In the genomic region with DNA sequence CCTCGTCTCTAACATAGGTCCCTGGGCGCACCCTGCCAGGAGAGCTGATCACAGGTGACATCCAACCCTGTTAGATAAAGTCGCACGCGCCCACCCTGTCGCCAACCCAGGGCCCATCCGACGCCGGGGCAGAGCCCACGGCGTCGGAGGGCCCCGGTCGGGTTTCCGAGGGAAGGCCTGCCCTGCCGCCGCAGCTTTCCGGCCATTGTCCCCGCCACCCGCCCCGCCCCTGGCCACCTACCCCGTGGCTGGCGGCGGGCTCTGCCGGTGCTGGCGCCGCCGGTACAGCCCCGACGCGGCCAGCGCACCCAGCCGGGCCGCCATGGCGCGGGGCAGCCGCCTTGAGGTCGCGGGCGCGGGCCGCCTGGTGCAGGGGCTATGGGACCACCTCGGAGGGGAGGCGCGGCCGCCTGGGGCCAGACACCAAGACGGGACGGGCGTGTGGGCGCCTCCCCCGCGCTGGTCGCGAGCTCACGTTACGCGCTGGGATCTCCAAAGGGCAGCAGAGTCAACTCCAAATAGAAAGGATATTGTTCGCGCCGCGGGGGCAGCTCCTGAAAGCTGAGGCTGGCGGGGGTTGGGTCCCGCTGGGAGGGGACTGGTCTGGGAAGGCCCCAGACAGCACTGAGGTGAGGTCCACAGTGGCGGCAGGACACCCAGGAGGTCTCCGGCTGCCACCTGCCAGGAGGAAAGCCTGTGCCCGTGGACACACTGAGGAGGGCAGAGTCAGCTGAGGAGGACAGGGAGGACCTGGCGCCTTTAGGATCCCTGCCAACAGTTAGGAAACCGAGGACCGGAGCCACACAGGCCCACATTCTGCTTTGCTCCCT, we compare ENCODE assay signal across 1 cellular context.
TF ChIP-seq lines count a peak whose summit lies in the region.

No MANE protein-coding gene starts in this region.

TF ChIP-seq in WTC11, 78 proteins besides CTCF, POLR2A, EP300 and RAD21 (continued from another document):
- no peak for TF ChIP-seq EMX1 (CRISPR knock-in tag; IDR thresholded peaks at IDR 0.05)
- TF ChIP-seq MXD4 (CRISPR knock-in tag; IDR thresholded peaks at IDR 0.05; ENCODE audit: borderline replicate concordance), result no peak
- TF ChIP-seq ARID4B (CRISPR knock-in tag; IDR thresholded peaks at IDR 0.05; ENCODE audit: borderline replicate concordance), result no peak
- no peak for TF ChIP-seq NR3C1 (CRISPR knock-in tag; conservative IDR thresholded peaks at IDR 0.05; ENCODE audit: low read depth)
- no peak for TF ChIP-seq HMGA2 (CRISPR knock-in tag; IDR thresholded peaks at IDR 0.05)
- no peak for TF ChIP-seq OVOL2 (CRISPR knock-in tag; IDR thresholded peaks at IDR 0.05; ENCODE audit: borderline replicate concordance)
- no peak for TF ChIP-seq GRHL2 (CRISPR knock-in tag; IDR thresholded peaks at IDR 0.05; ENCODE audit: insufficient replicate concordance, severe bottlenecking)
- TF ChIP-seq, protein P1, sequence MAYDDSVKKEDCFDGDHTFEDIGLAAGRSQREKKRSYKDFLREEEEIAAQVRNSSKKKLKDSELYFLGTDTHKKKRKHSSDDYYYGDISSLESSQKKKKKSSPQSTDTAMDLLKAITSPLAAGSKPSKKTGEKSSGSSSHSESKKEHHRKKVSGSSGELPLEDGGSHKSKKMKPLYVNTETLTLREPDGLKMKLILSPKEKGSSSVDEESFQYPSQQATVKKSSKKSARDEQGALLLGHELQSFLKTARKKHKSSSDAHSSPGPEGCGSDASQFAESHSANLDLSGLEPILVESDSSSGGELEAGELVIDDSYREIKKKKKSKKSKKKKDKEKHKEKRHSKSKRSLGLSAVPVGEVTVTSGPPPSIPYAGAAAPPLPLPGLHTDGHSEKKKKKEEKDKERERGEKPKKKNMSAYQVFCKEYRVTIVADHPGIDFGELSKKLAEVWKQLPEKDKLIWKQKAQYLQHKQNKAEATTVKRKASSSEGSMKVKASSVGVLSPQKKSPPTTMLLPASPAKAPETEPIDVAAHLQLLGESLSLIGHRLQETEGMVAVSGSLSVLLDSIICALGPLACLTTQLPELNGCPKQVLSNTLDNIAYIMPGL (CRISPR knock-in tag; IDR thresholded peaks at IDR 0.05), result no peak
- TF ChIP-seq TP53 (CRISPR knock-in tag; IDR thresholded peaks at IDR 0.05), result no peak
- no peak for TF ChIP-seq ZNF671 (CRISPR knock-in tag; IDR thresholded peaks at IDR 0.05)
- 0 out of 2 replicates have a peak, but pooled peaks have one; percentile 14 for TF ChIP-seq ZBTB21 (CRISPR knock-in tag; IDR thresholded peaks at IDR 0.05; ENCODE audit: borderline replicate concordance)
- no peak for TF ChIP-seq ZNF263 (CRISPR knock-in tag; IDR thresholded peaks at IDR 0.05; ENCODE audit: low read depth)
- TF ChIP-seq RORB (CRISPR knock-in tag; IDR thresholded peaks at IDR 0.05), result no peak
